In the genomic region with DNA sequence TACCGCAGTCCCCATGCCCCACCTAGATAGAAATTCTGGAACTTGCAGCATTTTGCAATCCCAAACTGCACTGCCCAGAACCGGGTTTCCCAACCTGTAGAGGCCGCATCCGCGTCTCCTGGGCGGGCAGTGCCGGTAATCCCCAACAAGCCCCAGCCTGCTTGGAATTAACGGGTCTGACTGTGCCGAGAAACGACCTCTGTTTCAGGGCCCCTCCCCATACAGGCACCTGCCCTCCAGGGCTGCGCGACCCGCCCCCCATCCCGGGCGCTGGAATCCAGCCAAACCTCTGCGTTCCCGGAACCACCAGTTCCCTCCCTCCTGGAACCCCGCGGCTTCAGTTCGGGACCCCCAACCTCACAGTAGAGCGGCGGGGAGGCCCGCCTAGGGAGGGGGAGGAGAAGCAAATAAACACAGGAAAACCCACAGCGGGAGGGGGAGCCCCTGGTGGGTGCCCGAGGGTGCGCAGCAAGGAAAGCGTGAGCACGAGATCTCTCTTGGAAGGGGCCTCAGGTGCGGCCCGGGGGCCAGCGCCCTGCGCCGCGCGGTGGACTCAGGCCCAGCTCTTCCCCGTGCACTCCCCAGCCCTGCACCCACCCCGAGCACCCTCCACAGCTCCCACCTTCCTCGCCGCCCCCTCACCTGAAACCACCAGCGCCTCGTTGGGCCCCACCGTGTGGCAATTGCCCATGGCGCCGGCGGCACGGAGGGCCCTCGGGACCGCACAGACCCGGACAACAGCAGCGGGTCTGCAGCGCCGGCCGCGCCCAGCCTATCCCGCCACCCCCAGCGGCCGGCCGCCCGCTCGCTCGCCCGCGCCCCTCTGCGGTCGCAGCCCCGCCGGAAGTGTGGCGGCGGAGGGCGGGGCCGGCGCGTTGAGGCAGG, we compare ENCODE assay signal across 1 cellular context.
TF ChIP-seq lines count a peak whose summit lies in the region.

A gene with protein sequence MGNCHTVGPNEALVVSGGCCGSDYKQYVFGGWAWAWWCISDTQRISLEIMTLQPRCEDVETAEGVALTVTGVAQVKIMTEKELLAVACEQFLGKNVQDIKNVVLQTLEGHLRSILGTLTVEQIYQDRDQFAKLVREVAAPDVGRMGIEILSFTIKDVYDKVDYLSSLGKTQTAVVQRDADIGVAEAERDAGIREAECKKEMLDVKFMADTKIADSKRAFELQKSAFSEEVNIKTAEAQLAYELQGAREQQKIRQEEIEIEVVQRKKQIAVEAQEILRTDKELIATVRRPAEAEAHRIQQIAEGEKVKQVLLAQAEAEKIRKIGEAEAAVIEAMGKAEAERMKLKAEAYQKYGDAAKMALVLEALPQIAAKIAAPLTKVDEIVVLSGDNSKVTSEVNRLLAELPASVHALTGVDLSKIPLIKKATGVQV (minus strand): TSS at position 850 of the 885 bp plus-strand sequence. CDS start 159 bp downstream, at position 691.

TF ChIP-seq in HepG2, 621 proteins besides CTCF, POLR2A, EP300 and RAD21 (continued from another document and continues in another):
- TF ChIP-seq, protein P1, sequence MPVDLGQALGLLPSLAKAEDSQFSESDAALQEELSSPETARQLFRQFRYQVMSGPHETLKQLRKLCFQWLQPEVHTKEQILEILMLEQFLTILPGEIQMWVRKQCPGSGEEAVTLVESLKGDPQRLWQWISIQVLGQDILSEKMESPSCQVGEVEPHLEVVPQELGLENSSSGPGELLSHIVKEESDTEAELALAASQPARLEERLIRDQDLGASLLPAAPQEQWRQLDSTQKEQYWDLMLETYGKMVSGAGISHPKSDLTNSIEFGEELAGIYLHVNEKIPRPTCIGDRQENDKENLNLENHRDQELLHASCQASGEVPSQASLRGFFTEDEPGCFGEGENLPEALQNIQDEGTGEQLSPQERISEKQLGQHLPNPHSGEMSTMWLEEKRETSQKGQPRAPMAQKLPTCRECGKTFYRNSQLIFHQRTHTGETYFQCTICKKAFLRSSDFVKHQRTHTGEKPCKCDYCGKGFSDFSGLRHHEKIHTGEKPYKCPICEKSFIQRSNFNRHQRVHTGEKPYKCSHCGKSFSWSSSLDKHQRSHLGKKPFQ (CRISPR knock-in tag; IDR thresholded peaks at IDR 0.05; ENCODE audit: insufficient replicate concordance) = no peak
- no peak for TF ChIP-seq MBD4 (IDR thresholded peaks at IDR 0.05; ENCODE audit: borderline replicate concordance, low read length)
- TF ChIP-seq ZNF562 (CRISPR knock-in tag; IDR thresholded peaks at IDR 0.05; ENCODE audit: borderline replicate concordance) = no peak
- TF ChIP-seq SETDB1 (CRISPR knock-in tag; IDR thresholded peaks at IDR 0.05; ENCODE audit: borderline replicate concordance) = no peak
- no peak for TF ChIP-seq CBX2 (IDR thresholded peaks at IDR 0.05; ENCODE audit: low read depth, low read length)
- no peak for TF ChIP-seq CBX2 (CRISPR knock-in tag; IDR thresholded peaks at IDR 0.05; ENCODE audit: low read depth)
- peak; percentile 30; the same call in 1 of the 2 replicates for TF ChIP-seq GATAD2A (CRISPR knock-in tag; IDR thresholded peaks at IDR 0.05)
- TF ChIP-seq, protein P2, sequence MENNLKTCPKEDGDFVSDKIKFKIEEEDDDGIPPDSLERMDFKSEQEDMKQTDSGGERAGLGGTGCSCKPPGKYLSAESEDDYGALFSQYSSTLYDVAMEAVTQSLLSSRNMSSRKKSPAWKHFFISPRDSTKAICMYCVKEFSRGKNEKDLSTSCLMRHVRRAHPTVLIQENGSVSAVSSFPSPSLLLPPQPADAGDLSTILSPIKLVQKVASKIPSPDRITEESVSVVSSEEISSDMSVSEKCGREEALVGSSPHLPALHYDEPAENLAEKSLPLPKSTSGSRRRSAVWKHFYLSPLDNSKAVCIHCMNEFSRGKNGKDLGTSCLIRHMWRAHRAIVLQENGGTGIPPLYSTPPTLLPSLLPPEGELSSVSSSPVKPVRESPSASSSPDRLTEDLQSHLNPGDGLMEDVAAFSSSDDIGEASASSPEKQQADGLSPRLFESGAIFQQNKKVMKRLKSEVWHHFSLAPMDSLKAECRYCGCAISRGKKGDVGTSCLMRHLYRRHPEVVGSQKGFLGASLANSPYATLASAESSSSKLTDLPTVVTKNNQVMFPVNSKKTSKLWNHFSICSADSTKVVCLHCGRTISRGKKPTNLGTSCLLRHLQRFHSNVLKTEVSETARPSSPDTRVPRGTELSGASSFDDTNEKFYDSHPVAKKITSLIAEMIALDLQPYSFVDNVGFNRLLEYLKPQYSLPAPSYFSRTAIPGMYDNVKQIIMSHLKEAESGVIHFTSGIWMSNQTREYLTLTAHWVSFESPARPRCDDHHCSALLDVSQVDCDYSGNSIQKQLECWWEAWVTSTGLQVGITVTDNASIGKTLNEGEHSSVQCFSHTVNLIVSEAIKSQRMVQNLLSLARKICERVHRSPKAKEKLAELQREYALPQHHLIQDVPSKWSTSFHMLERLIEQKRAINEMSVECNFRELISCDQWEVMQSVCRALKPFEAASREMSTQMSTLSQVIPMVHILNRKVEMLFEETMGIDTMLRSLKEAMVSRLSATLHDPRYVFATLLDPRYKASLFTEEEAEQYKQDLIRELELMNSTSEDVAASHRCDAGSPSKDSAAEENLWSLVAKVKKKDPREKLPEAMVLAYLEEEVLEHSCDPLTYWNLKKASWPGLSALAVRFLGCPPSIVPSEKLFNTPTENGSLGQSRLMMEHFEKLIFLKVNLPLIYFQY (CRISPR knock-in tag; IDR thresholded peaks at IDR 0.05; ENCODE audit: borderline replicate concordance) = 0 out of 2 replicates have a peak, but pooled peaks have one; percentile 11
- TF ChIP-seq FOXC1 (CRISPR knock-in tag; IDR thresholded peaks at IDR 0.05; ENCODE audit: borderline replicate concordance) = peak; percentile 73; the same call in 1 of the 2 replicates
- TF ChIP-seq ZSCAN31 (CRISPR knock-in tag; IDR thresholded peaks at IDR 0.05; ENCODE audit: low read depth) = peak; percentile 70; the same call in 1 of the 2 replicates
- no peak; the same call in 1 of the 2 replicates for TF ChIP-seq ZNF292 (CRISPR knock-in tag; IDR thresholded peaks at IDR 0.05; ENCODE audit: borderline replicate concordance, low read depth)
- no peak; the same call in 1 of the 2 replicates for TF ChIP-seq MIER3 (CRISPR knock-in tag; IDR thresholded peaks at IDR 0.05; ENCODE audit: borderline replicate concordance)
- TF ChIP-seq, protein P3, sequence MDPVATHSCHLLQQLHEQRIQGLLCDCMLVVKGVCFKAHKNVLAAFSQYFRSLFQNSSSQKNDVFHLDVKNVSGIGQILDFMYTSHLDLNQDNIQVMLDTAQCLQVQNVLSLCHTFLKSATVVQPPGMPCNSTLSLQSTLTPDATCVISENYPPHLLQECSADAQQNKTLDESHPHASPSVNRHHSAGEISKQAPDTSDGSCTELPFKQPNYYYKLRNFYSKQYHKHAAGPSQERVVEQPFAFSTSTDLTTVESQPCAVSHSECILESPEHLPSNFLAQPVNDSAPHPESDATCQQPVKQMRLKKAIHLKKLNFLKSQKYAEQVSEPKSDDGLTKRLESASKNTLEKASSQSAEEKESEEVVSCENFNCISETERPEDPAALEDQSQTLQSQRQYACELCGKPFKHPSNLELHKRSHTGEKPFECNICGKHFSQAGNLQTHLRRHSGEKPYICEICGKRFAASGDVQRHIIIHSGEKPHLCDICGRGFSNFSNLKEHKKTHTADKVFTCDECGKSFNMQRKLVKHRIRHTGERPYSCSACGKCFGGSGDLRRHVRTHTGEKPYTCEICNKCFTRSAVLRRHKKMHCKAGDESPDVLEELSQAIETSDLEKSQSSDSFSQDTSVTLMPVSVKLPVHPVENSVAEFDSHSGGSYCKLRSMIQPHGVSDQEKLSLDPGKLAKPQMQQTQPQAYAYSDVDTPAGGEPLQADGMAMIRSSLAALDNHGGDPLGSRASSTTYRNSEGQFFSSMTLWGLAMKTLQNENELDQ (CRISPR knock-in tag; IDR thresholded peaks at IDR 0.05; ENCODE audit: borderline replicate concordance) = no peak
- TF ChIP-seq, protein P4, sequence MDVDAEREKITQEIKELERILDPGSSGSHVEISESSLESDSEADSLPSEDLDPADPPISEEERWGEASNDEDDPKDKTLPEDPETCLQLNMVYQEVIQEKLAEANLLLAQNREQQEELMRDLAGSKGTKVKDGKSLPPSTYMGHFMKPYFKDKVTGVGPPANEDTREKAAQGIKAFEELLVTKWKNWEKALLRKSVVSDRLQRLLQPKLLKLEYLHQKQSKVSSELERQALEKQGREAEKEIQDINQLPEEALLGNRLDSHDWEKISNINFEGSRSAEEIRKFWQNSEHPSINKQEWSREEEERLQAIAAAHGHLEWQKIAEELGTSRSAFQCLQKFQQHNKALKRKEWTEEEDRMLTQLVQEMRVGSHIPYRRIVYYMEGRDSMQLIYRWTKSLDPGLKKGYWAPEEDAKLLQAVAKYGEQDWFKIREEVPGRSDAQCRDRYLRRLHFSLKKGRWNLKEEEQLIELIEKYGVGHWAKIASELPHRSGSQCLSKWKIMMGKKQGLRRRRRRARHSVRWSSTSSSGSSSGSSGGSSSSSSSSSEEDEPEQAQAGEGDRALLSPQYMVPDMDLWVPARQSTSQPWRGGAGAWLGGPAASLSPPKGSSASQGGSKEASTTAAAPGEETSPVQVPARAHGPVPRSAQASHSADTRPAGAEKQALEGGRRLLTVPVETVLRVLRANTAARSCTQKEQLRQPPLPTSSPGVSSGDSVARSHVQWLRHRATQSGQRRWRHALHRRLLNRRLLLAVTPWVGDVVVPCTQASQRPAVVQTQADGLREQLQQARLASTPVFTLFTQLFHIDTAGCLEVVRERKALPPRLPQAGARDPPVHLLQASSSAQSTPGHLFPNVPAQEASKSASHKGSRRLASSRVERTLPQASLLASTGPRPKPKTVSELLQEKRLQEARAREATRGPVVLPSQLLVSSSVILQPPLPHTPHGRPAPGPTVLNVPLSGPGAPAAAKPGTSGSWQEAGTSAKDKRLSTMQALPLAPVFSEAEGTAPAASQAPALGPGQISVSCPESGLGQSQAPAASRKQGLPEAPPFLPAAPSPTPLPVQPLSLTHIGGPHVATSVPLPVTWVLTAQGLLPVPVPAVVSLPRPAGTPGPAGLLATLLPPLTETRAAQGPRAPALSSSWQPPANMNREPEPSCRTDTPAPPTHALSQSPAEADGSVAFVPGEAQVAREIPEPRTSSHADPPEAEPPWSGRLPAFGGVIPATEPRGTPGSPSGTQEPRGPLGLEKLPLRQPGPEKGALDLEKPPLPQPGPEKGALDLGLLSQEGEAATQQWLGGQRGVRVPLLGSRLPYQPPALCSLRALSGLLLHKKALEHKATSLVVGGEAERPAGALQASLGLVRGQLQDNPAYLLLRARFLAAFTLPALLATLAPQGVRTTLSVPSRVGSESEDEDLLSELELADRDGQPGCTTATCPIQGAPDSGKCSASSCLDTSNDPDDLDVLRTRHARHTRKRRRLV (CRISPR knock-in tag; IDR thresholded peaks at IDR 0.05) = no peak
- TF ChIP-seq MTA3 (CRISPR knock-in tag; IDR thresholded peaks at IDR 0.05) = no peak
- TF ChIP-seq SP140L (CRISPR knock-in tag; IDR thresholded peaks at IDR 0.05; ENCODE audit: borderline replicate concordance) = no peak
- TF ChIP-seq SALL1 (CRISPR knock-in tag; IDR thresholded peaks at IDR 0.05) = 0 out of 2 replicates have a peak, but pooled peaks have one; percentile 6
- peak; percentile 43; the same call in 1 of the 2 replicates for TF ChIP-seq MAZ (IDR thresholded peaks at IDR 0.05; ENCODE audit: borderline replicate concordance, low read depth, low read length)
- peak; percentile 82 for TF ChIP-seq MAZ (CRISPR knock-in tag; IDR thresholded peaks at IDR 0.05; ENCODE audit: low read depth)
- peak; percentile 96 for TF ChIP-seq ZFX (CRISPR knock-in tag; IDR thresholded peaks at IDR 0.05; ENCODE audit: low read depth)
- TF ChIP-seq SRSF9 (IDR thresholded peaks at IDR 0.05; ENCODE audit: borderline replicate concordance, insufficient read depth, low read depth, low read length, poor library complexity, severe bottlenecking) = no peak
- no peak for TF ChIP-seq THYN1 (CRISPR knock-in tag; IDR thresholded peaks at IDR 0.05; ENCODE audit: borderline replicate concordance, low read depth)
- TF ChIP-seq MTA1 (CRISPR knock-in tag; IDR thresholded peaks at IDR 0.05; ENCODE audit: borderline replicate concordance) = no peak
- TF ChIP-seq JUNB (CRISPR knock-in tag; IDR thresholded peaks at IDR 0.05; ENCODE audit: borderline replicate concordance) = no peak
- no peak for TF ChIP-seq ZNF746 (CRISPR knock-in tag; IDR thresholded peaks at IDR 0.05)
- TF ChIP-seq ZNF205 (CRISPR knock-in tag; IDR thresholded peaks at IDR 0.05) = no peak
- no peak for TF ChIP-seq ZBTB3 (CRISPR knock-in tag; IDR thresholded peaks at IDR 0.05; ENCODE audit: borderline replicate concordance, low read depth)
- TF ChIP-seq MYC (CRISPR knock-in tag; IDR thresholded peaks at IDR 0.05; ENCODE audit: borderline replicate concordance) = no peak; the same call in none of the 2 replicates
- peak; percentile 42; the same call in 1 of the 2 replicates for TF ChIP-seq NR2F2 (IDR thresholded peaks at IDR 0.05; ENCODE audit: borderline replicate concordance, low read depth)
- TF ChIP-seq, protein P5, sequence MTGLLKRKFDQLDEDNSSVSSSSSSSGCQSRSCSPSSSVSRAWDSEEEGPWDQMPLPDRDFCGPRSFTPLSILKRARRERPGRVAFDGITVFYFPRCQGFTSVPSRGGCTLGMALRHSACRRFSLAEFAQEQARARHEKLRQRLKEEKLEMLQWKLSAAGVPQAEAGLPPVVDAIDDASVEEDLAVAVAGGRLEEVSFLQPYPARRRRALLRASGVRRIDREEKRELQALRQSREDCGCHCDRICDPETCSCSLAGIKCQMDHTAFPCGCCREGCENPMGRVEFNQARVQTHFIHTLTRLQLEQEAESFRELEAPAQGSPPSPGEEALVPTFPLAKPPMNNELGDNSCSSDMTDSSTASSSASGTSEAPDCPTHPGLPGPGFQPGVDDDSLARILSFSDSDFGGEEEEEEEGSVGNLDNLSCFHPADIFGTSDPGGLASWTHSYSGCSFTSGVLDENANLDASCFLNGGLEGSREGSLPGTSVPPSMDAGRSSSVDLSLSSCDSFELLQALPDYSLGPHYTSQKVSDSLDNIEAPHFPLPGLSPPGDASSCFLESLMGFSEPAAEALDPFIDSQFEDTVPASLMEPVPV (CRISPR knock-in tag; IDR thresholded peaks at IDR 0.05) = no peak; the same call in 1 of the 2 replicates
- peak; percentile 50; the same call in 1 of the 2 replicates for TF ChIP-seq SP5 (CRISPR knock-in tag; IDR thresholded peaks at IDR 0.05; ENCODE audit: borderline replicate concordance, low read depth)
- no peak for TF ChIP-seq NBN (conservative IDR thresholded peaks at IDR 0.05)
- TF ChIP-seq ZNF549 (CRISPR knock-in tag; IDR thresholded peaks at IDR 0.05) = no peak
- peak; percentile 55 for TF ChIP-seq HNRNPLL (IDR thresholded peaks at IDR 0.05; ENCODE audit: low read depth, low read length, poor library complexity, severe bottlenecking)
- TF ChIP-seq ASH2L (IDR thresholded peaks at IDR 0.05; ENCODE audit: insufficient read length, low read depth, low read length) = no peak
- TF ChIP-seq, protein P6, sequence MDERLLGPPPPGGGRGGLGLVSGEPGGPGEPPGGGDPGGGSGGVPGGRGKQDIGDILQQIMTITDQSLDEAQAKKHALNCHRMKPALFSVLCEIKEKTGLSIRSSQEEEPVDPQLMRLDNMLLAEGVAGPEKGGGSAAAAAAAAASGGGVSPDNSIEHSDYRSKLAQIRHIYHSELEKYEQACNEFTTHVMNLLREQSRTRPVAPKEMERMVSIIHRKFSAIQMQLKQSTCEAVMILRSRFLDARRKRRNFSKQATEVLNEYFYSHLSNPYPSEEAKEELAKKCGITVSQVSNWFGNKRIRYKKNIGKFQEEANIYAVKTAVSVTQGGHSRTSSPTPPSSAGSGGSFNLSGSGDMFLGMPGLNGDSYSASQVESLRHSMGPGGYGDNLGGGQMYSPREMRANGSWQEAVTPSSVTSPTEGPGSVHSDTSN (CRISPR knock-in tag; IDR thresholded peaks at IDR 0.05) = no peak
- no peak for TF ChIP-seq ZSCAN22 (CRISPR knock-in tag; IDR thresholded peaks at IDR 0.05)
- TF ChIP-seq ZNF747 (CRISPR knock-in tag; IDR thresholded peaks at IDR 0.05; ENCODE audit: borderline replicate concordance) = no peak
- no peak for TF ChIP-seq ZKSCAN8 (CRISPR knock-in tag; IDR thresholded peaks at IDR 0.05; ENCODE audit: borderline replicate concordance)
